ENCODE assay signal across 10 cellular contexts in genomic region chr16:66539628-66540469, GRCh38. TPM values are rescaled to one million over a fixed set of nuclear protein-coding genes. Genes with fewer than 3 reads are reported as not detected.
A peak's percentile ranks its signal among the peaks of the same experiment; 100 is the strongest.
DNase-seq lines count a peak whose midpoint lies in the region; ATAC-seq and TF ChIP-seq lines count a peak whose summit lies in the region.
"Had no signal": no experiment of that assay in that cellular context is flagged by ENCODE, and none has a peak within 500 bp of the region (broad histone marks: within the 10 kb centered on the region; RNA-seq: fewer than 3 reads in every experiment).

No MANE protein-coding gene starts in this region.

- peak overlapping the region; percentile 9 to 33 (median 13) for H3K4me3 Mint-ChIP-seq in immature natural killer cell
- H3K4me3 Mint-ChIP-seq: activated naive CD4-positive, alpha-beta T cell treated with anti-CD3 and anti-CD28 coated beads, Interleukin-2, amount 10 ng/mL, durations not matched to agents 7 days and 5 days had no signal

- peaks cover 0 to 3% (median 0%) of the 10 kb centered on the region in 3 donors for H3K27me3 Mint-ChIP-seq in immature natural killer cell (ENCODE audit: low read depth in 3 of 3)
- H3K27me3 Mint-ChIP-seq: activated naive CD4-positive, alpha-beta T cell treated with anti-CD3 and anti-CD28 coated beads, Interleukin-2, amount 10 ng/mL, durations not matched to agents 7 days and 5 days had no signal

- peaks cover 13 to 31% (median 19%) of the 10 kb centered on the region in 3 donors for H3K36me3 Mint-ChIP-seq in immature natural killer cell

- peak overlapping the region; percentile 59 for H3K4me2 ChIP-seq in DOHH2 (ENCODE audit: low read length)

- no peak for TF ChIP-seq POLR2A in gastrocnemius medialis (IDR thresholded peaks at IDR 0.05)

- H3K27me3 ChIP-seq in DOHH2 (ENCODE audit: control insufficient read depth, low read length) = no peaks in the 10 kb centered on the region
- no peaks in the 10 kb centered on the region for H3K27me3 ChIP-seq in gastrocnemius medialis

- H3K4me3 ChIP-seq in DOHH2 (ENCODE audit: low read length) (peak overlapping the region; percentile 25; the same call in 1 of the 2 replicates), gastrocnemius medialis (no peak overlapping the region)

- peak overlapping the region; percentile 48 to 87 (median 70) for H3K27ac Mint-ChIP-seq in immature natural killer cell
- H3K27ac Mint-ChIP-seq: activated naive CD4-positive, alpha-beta T cell treated with anti-CD3 and anti-CD28 coated beads, Interleukin-2, amount 10 ng/mL, durations not matched to agents 7 days and 5 days had no signal

- H4K20me1 ChIP-seq in DOHH2 (ENCODE audit: control insufficient read depth, insufficient read depth, low read depth, low read length) = no peaks in the 10 kb centered on the region

- no peaks in the 10 kb centered on the region for H3K9me3 ChIP-seq in DOHH2 (ENCODE audit: control insufficient read depth, insufficient read depth, low read length)
- H3K9me3 ChIP-seq in gastrocnemius medialis = no peaks in the 10 kb centered on the region

- H3K4me1 Mint-ChIP-seq in immature natural killer cell = peaks cover 17 to 22% of the 10 kb centered on the region in 2 donors

- no peaks in the 10 kb centered on the region for H3K36me3 ChIP-seq in DOHH2 (ENCODE audit: control insufficient read depth, low read length)
- H3K36me3 ChIP-seq in gastrocnemius medialis = peaks cover 0 to 44% of the 10 kb centered on the region in 2 donors

- in situ Hi-C loops in gastrocnemius medialis (cut with MboI; ENCODE audit: low sequenced_read_pairs in 4 of 4) = no loop called here

- peak; percentile 55 to 72 for DNase-seq in Kasumi-1 (lab: John Stamatoyannopoulos, UW)
- DNase-seq in immature natural killer cell = no peak
- no peak for DNase-seq in GOT3 (lab: John Stamatoyannopoulos, UW)
- DNase-seq in gastrocnemius medialis = no peak
- DNase-seq in NCI-H82 (lab: John Stamatoyannopoulos, UW) = no peak
- DNase-seq: activated naive CD4-positive, alpha-beta T cell treated with anti-CD3 and anti-CD28 coated beads, Interleukin-2, amount 10 ng/mL, durations not matched to agents 7 days and 5 days; stimulated activated CD4-positive, alpha-beta T cell treated with anti-CD3 and anti-CD28 coated beads, Interleukin-4, amount 100 ng/mL, for 4 hours had no signal

- no peak overlapping the region for H3K27ac ChIP-seq in DOHH2 (ENCODE audit: low read depth, low read length)
- H3K27ac ChIP-seq in gastrocnemius medialis = no peak overlapping the region

- H3K9me2 ChIP-seq in DOHH2 (replicated peaks; ENCODE audit: control insufficient read depth, low read length) = no peaks in the 10 kb centered on the region

- no peaks in the 10 kb centered on the region for H3K79me2 ChIP-seq in DOHH2 (ENCODE audit: control insufficient read depth, low read length)

- TF ChIP-seq CTCF in DOHH2 (IDR thresholded peaks at IDR 0.05; ENCODE audit: low read depth, low read length, poor library complexity, severe bottlenecking) (no peak), gastrocnemius medialis (IDR thresholded peaks at IDR 0.05 in 4 of 5, conservative IDR thresholded peaks at IDR 0.05 in 1 of 5) (no peak)

- ATAC-seq in GM21381 (IDR thresholded peaks at IDR 0.05; ENCODE audit: unreplicated experiment) (peak; percentile 73), gastrocnemius medialis (no peak), GM19397 (IDR thresholded peaks at IDR 0.05; ENCODE audit: unreplicated experiment) (no peak)

- H3K4me1 ChIP-seq in DOHH2 (ENCODE audit: control insufficient read depth, low read length) (peaks cover 40% of the 10 kb centered on the region), gastrocnemius medialis (peaks cover 7 to 8% of the 10 kb centered on the region in 2 donors)

- intact Hi-C loops in gastrocnemius medialis (cut with DNase I; ENCODE audit: low total_unique reads) = no loop called here

- H3F3A ChIP-seq in DOHH2 (ENCODE audit: control insufficient read depth, insufficient read depth) = peaks cover 8% of the 10 kb centered on the region

- H3K9me3 Mint-ChIP-seq in immature natural killer cell = peaks cover 0 to 2% (median 0%) of the 10 kb centered on the region in 6 donors
- H3K9me3 Mint-ChIP-seq: activated naive CD4-positive, alpha-beta T cell treated with anti-CD3 and anti-CD28 coated beads, Interleukin-2, amount 10 ng/mL, durations not matched to agents 7 days and 5 days had no signal

RNA-seq across cellular contexts. Expression of gene TK2, which starts 10.1 kb away (rescaled TPM):
- 10 to 100 TPM in 1 of 3 donors, 1 to 10 TPM in 2; 8.2 to 19.9 (median 9.8) TPM for polyA plus RNA-seq in immature natural killer cell
- total RNA-seq in gastrocnemius medialis = 10 to 100 TPM; 10.6 to 22.7 (median 15.5) TPM

RNA-seq across cellular contexts. Expression of gene CKLF, which starts 12.5 kb away (rescaled TPM):
- 100 to 1,000 TPM; 226 to 318 (median 229) TPM for polyA plus RNA-seq in immature natural killer cell
- total RNA-seq in gastrocnemius medialis = 1 to 10 TPM; 5.8 to 8.5 (median 6.9) TPM

RNA-seq across cellular contexts. Expression of gene CMTM1, which starts 26.4 kb away (rescaled TPM):
- polyA plus RNA-seq in immature natural killer cell = 1 to 10 TPM; 1.1 to 3.1 (median 2.2) TPM
- under 1 TPM in 1 of 4 donors, not detected in 3; 0.31 TPM for total RNA-seq in gastrocnemius medialis

RNA-seq across cellular contexts. Expression of gene CMTM2, which starts 39.4 kb away (rescaled TPM):
- polyA plus RNA-seq in immature natural killer cell = under 1 TPM in 1 of 3 donors, not detected in 2; 0.85 TPM
- total RNA-seq in gastrocnemius medialis = not detected

Comparison
In these comparisons a context has a peak if more than half of its experiments do, and no peak if none do; other contexts are left out.
1. DNase-seq: peak in Kasumi-1 (2 of 2); none in immature natural killer cell (0 of 3), GOT3 (single experiment), gastrocnemius medialis (0 of 2) and NCI-H82 (single experiment).